12 cellular contexts compared by ENCODE assay signal in genomic region chr16:19136549-19137196, GRCh38. TPM values are rescaled to one million over a fixed set of nuclear protein-coding genes. Genes with fewer than 3 reads are reported as not detected.
DNase-seq lines count a peak whose midpoint lies in the region; ATAC-seq and TF ChIP-seq lines count a peak whose summit lies in the region.
"Had no signal": no experiment of that assay in that cellular context is flagged by ENCODE, and none has a peak within 500 bp of the region (broad histone marks: within the 10 kb centered on the region; RNA-seq: fewer than 3 reads in every experiment).

No MANE protein-coding gene starts in this region.

- no peaks in the 10 kb centered on the region for H3K36me3 ChIP-seq in SK-N-MC (ENCODE audit: insufficient read depth, low read length)

- H3K9ac ChIP-seq in SK-N-MC (ENCODE audit: insufficient read length): no peak overlapping the region
- H3K9ac ChIP-seq: parathyroid adenoma had no signal

- no peak for ATAC-seq in GM18861 (IDR thresholded peaks at IDR 0.05; ENCODE audit: unreplicated experiment)
- ATAC-seq in GM21515 (IDR thresholded peaks at IDR 0.05; ENCODE audit: unreplicated experiment): no peak
- no peak for ATAC-seq in GM18519 (IDR thresholded peaks at IDR 0.05; ENCODE audit: low FRiP score, unreplicated experiment)
- ATAC-seq: GM12878 had no signal

- DNase-seq in GDM1 (lab: John Stamatoyannopoulos, UW): peak; percentile 21
- DNase-seq in SK-N-MC (ENCODE audit: low read depth, low spot score): no peak
- DNase-seq in fibroblast of pulmonary artery (ENCODE audit: low read depth): peak; percentile 14
- DNase-seq in posterior vena cava (ENCODE audit: low spot score): peak; percentile 85
- DNase-seq in NCI-H1105 (lab: John Stamatoyannopoulos, UW): no peak
- DNase-seq: CD4-positive, alpha-beta memory T cell; NCI-H526 treated with DMSO at 0.1 percent for 48 hours had no signal

- H3K4me3 ChIP-seq in SK-N-MC (peak overlapping the region; percentile 64), fibroblast of pulmonary artery (replicated peaks; ENCODE audit: low read depth, low read length) (no peak overlapping the region)
- H3K4me3 ChIP-seq: GM12878 had no signal

- H3K27ac ChIP-seq in SK-N-MC: peak overlapping the region; percentile 92
- H3K27ac ChIP-seq: parathyroid adenoma had no signal

- no peak for TF ChIP-seq CTCF in fibroblast of pulmonary artery (IDR thresholded peaks at IDR 0.05; ENCODE audit: low read length, missing control alignments)

- intact Hi-C loops in posterior vena cava (cut with DNase I): no loop called here

- no peaks in the 10 kb centered on the region for H3K9me3 ChIP-seq in SK-N-MC (ENCODE audit: low read depth, low read length)

RNA-seq across cellular contexts. Expression of gene ITPRIPL2, which starts 22.9 kb away (rescaled TPM):
- 100 to 1,000 TPM in 1 of 2 donors, 10 to 100 TPM in 1; 68.1 to 106 TPM for total RNA-seq in posterior vena cava

RNA-seq across cellular contexts. Expression of gene SYT17, which starts 31.4 kb away (rescaled TPM):
- 1 to 10 TPM; 1.2 to 2.8 TPM for total RNA-seq in posterior vena cava
- total RNA-seq: CD4-positive, alpha-beta memory T cell had no signal

Comparison
In these comparisons a context has a peak if more than half of its experiments do, and no peak if none do; other contexts are left out.
1. DNase-seq: peak in GDM1 (single experiment), fibroblast of pulmonary artery (single experiment) and posterior vena cava (single experiment); none in SK-N-MC (single experiment) and NCI-H1105 (single experiment).